30 cellular contexts compared by ENCODE assay signal in the genomic region with DNA sequence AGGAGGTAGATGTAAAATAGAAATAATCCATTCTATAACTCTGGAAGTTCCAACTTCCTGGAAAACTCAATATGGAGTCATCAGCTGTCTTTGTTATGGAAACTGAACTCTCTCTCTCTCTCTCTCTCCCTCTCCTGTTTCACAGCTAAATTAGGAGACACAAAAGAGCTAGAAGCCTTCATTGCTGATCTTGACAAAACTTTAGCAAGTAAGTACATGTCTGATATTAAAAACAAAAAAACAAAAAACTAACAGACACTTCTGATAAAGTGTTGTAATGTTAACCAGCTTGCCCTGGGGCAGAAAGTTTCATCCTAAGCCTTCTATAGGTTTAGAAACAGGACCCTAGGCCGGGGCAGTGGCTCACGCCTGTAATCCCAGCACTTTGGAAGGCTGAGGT. TPM values are rescaled to one million over a fixed set of nuclear protein-coding genes. Genes with fewer than 3 reads are reported as not detected.
DNase-seq lines count a peak whose midpoint lies in the region; ATAC-seq and TF ChIP-seq lines count a peak whose summit lies in the region.
"Had no signal": no experiment of that assay in that cellular context is flagged by ENCODE, and none has a peak within 500 bp of the region (broad histone marks: within the 10 kb centered on the region; RNA-seq: fewer than 3 reads in every experiment).

No MANE protein-coding gene starts in this region.

- peak overlapping the region; percentile 53 for H3K27ac Mint-ChIP-seq in activated T-cell treated with anti-CD3 and anti-CD28 coated beads, Interleukin-2, amount 50 U/mL, for 24 hours
- no peak overlapping the region for H3K27ac Mint-ChIP-seq in activated T-cell treated with anti-CD3 and anti-CD28 coated beads, Interleukin-2, amount 50 U/mL, for 72 hours
- peak overlapping the region; percentile 99 for H3K27ac Mint-ChIP-seq in activated naive CD8-positive, alpha-beta T cell
- H3K27ac Mint-ChIP-seq: HFFc6; mesothelial cell of epicardium; natural killer cell treated with Interleukin-12 subunit alpha and Interleukin-12 subunit beta and Interleukin-15 and Interleukin-18, amount 100 ng/mL, for 72 hours had no signal

- no peak overlapping the region for H3K4me3 Mint-ChIP-seq in activated T-cell treated with anti-CD3 and anti-CD28 coated beads, Interleukin-2, amount 50 U/mL, for 24 hours
- no peak overlapping the region for H3K4me3 Mint-ChIP-seq in activated T-cell treated with anti-CD3 and anti-CD28 coated beads, Interleukin-2, amount 50 U/mL, for 72 hours
- no peak overlapping the region for H3K4me3 Mint-ChIP-seq in activated naive CD8-positive, alpha-beta T cell
- H3K4me3 Mint-ChIP-seq: HFFc6; IgD-negative memory B cell; mesothelial cell of epicardium; natural killer cell treated with Interleukin-12 subunit alpha and Interleukin-12 subunit beta and Interleukin-15 and Interleukin-18, amount 100 ng/mL, for 72 hours had no signal

- no peak for DNase-seq in activated T-cell treated with anti-CD3 and anti-CD28 coated beads, Interleukin-2, amount 50 U/mL, for 24 hours
- no peak for DNase-seq in activated T-cell treated with anti-CD3 and anti-CD28 coated beads, Interleukin-2, amount 50 U/mL, for 72 hours
- DNase-seq in epithelial cell of prostate (ENCODE audit: low read depth, low spot score) (no peak), thoracic aorta (ENCODE audit: low spot score) (no peak), hepatic stellate cell (ENCODE audit: low spot score) (no peak)
- DNase-seq: activated CD4-positive, alpha-beta T cell treated with anti-CD3 and anti-CD28 coated beads, Interleukin-2, amount 50 U/mL, for 48 hours; activated gamma-delta T cell treated with Interleukin-2 at 50 U/mL for 16 hours; activated T-cell treated with anti-CD3 and anti-CD28 coated beads for 4 hours; AML-193; DMS53; erythroblast; foreskin fibroblast; GM23248; HFFc6; NCI-H1417 treated with DMSO at 0.1 percent for 48 hours; NCI-H2081 treated with DMSO at 0.1 percent for 48 hours; ovary; stimulated activated CD4-positive, alpha-beta T cell treated with anti-CD3 and anti-CD28 coated beads, Interleukin-2, amount 100 ng/mL, for 48 hours; stimulated activated naive CD4-positive, alpha-beta T cell; transverse colon; WERI-Rb-1 had no signal

- no peaks in the 10 kb centered on the region for H3K27me3 Mint-ChIP-seq in activated T-cell treated with anti-CD3 and anti-CD28 coated beads, Interleukin-2, amount 50 U/mL, for 24 hours
- H3K27me3 Mint-ChIP-seq in activated T-cell treated with anti-CD3 and anti-CD28 coated beads, Interleukin-2, amount 50 U/mL, for 72 hours (ENCODE audit: low read depth) = no peaks in the 10 kb centered on the region
- no peaks in the 10 kb centered on the region for H3K27me3 Mint-ChIP-seq in activated naive CD8-positive, alpha-beta T cell
- H3K27me3 Mint-ChIP-seq: natural killer cell treated with Interleukin-12 subunit alpha and Interleukin-12 subunit beta and Interleukin-15 and Interleukin-18, amount 100 ng/mL, for 72 hours had no signal

- H3K9me3 ChIP-seq in thoracic aorta = no peaks in the 10 kb centered on the region
- H3K9me3 ChIP-seq: ovary, right atrium auricular region, transverse colon had no signal

- peak overlapping the region; percentile 11 for H3K27ac ChIP-seq in epithelial cell of prostate
- peak overlapping the region; percentile 59 to 68 for H3K27ac ChIP-seq in thoracic aorta
- H3K27ac ChIP-seq: GM23248, ovary, right atrium auricular region, transverse colon, WERI-Rb-1 had no signal

- TF ChIP-seq CTCF in thoracic aorta (IDR thresholded peaks at IDR 0.05) = no peak

- no peaks in the 10 kb centered on the region for H3K27me3 ChIP-seq in thoracic aorta (replicated peaks; ENCODE audit: insufficient read depth)
- H3K27me3 ChIP-seq: ovary, right atrium auricular region, transverse colon had no signal

- peaks cover 91% of the 10 kb centered on the region for H3K36me3 Mint-ChIP-seq in activated T-cell treated with anti-CD3 and anti-CD28 coated beads, Interleukin-2, amount 50 U/mL, for 24 hours (ENCODE audit: low read depth)
- peaks cover 27 to 40% of the 10 kb centered on the region in 2 donors for H3K36me3 Mint-ChIP-seq in activated T-cell treated with anti-CD3 and anti-CD28 coated beads, Interleukin-2, amount 50 U/mL, for 72 hours (ENCODE audit: insufficient read depth in 2 of 2)
- H3K36me3 Mint-ChIP-seq in activated naive CD8-positive, alpha-beta T cell = peaks cover 42% of the 10 kb centered on the region
- H3K36me3 Mint-ChIP-seq: mesothelial cell of epicardium had no signal

- peaks cover 84% of the 10 kb centered on the region for H3K4me1 Mint-ChIP-seq in activated T-cell treated with anti-CD3 and anti-CD28 coated beads, Interleukin-2, amount 50 U/mL, for 24 hours (ENCODE audit: low read depth)
- peaks cover 88% of the 10 kb centered on the region for H3K4me1 Mint-ChIP-seq in activated T-cell treated with anti-CD3 and anti-CD28 coated beads, Interleukin-2, amount 50 U/mL, for 72 hours (ENCODE audit: low read depth)
- H3K4me1 Mint-ChIP-seq in activated naive CD8-positive, alpha-beta T cell (ENCODE audit: low read depth) = peaks cover 91% of the 10 kb centered on the region

- H3K4me3 ChIP-seq in thoracic aorta = no peak overlapping the region
- H3K4me3 ChIP-seq: GM23248, ovary, right atrium auricular region, transverse colon had no signal

- no peaks in the 10 kb centered on the region for H3K9me3 Mint-ChIP-seq in activated T-cell treated with anti-CD3 and anti-CD28 coated beads, Interleukin-2, amount 50 U/mL, for 24 hours
- H3K9me3 Mint-ChIP-seq in activated T-cell treated with anti-CD3 and anti-CD28 coated beads, Interleukin-2, amount 50 U/mL, for 72 hours = peaks cover 0 to 3% of the 10 kb centered on the region in 2 donors
- no peaks in the 10 kb centered on the region for H3K9me3 Mint-ChIP-seq in activated naive CD8-positive, alpha-beta T cell (ENCODE audit: low read depth)
- H3K9me3 Mint-ChIP-seq: HFFc6 had no signal

- no peak for ATAC-seq in activated T-cell treated with anti-CD3 and anti-CD28 coated beads, Interleukin-2, amount 50 U/mL, for 72 hours (replicated peaks in 1 of 2)
- ATAC-seq in thoracic aorta (ENCODE audit: insufficient number of reproducible peaks, low FRiP score, low read depth) = no peak
- ATAC-seq in activated CD4-positive, CD25-positive, alpha-beta regulatory T cell treated with anti-CD3 and anti-CD28 coated beads, Interleukin-2, amount 50 U/mL, for 24 hours = no peak
- ATAC-seq in GM18502 (IDR thresholded peaks at IDR 0.05; ENCODE audit: poor library complexity, unreplicated experiment) = no peak
- ATAC-seq: left lobe of liver; natural killer cell treated with Interleukin-12 subunit alpha and Interleukin-12 subunit beta and Interleukin-15 and Interleukin-18, amount 100 ng/mL, for 72 hours; Right ventricle myocardium inferior had no signal

- peaks cover 24% of the 10 kb centered on the region for H3K36me3 ChIP-seq in thoracic aorta
- H3K36me3 ChIP-seq: ovary, transverse colon, WERI-Rb-1 had no signal

- peaks cover 20 to 52% of the 10 kb centered on the region in 2 donors for H3K4me1 ChIP-seq in thoracic aorta (ENCODE audit: control insufficient read depth in 1 of 2, low read depth in 2 of 2)

RNA-seq across cellular contexts. Expression of a gene that starts 11.3 kb away (rescaled TPM):
- 100 to 1,000 TPM in 1 of 2 donors, 10 to 100 TPM in 1; 85.1 to 111 TPM for total RNA-seq in activated T-cell treated with anti-CD3 and anti-CD28 coated beads, Interleukin-2, amount 50 U/mL, for 72 hours
- 100 to 1,000 TPM in 1 of 2 donors, 10 to 100 TPM in 1; 93.3 to 134 TPM for total RNA-seq in thoracic aorta
